In genomic region chr4:3954540-3955360, GRCh38 we compare ENCODE assay signal across 8 cellular contexts.
DNase-seq lines count a peak whose midpoint lies in the region; ATAC-seq and TF ChIP-seq lines count a peak whose summit lies in the region.
"Not testable (repeated sequence)": the region's sequence is repeated elsewhere in the genome, so short reads cannot be mapped to it uniquely, and the experiment has no call there.

No MANE protein-coding gene starts in this region.

- WGBS in lower leg skin, 2 donors, result 0 to 1% methylated on average over 21 to 35 of the region's 57 CpGs

- H3K36me3 ChIP-seq in A673 (ENCODE audit: insufficient read depth, low read length, poor library complexity, severe bottlenecking); KOPT-K1 (ENCODE audit: insufficient read depth, low read length); effector memory CD4-positive, alpha-beta T cell (ENCODE audit: control insufficient read depth, insufficient read depth, low read length): not testable (repeated sequence)

- not testable (repeated sequence) for H3K27me3 ChIP-seq in A673 (replicated peaks; ENCODE audit: insufficient read depth, low read depth, low read length, poor library complexity); effector memory CD4-positive, alpha-beta T cell (replicated peaks; ENCODE audit: control insufficient read depth, insufficient read depth, low read length, poor library complexity, severe bottlenecking)

- not testable (repeated sequence) for TF ChIP-seq CTCF in A673 (conservative IDR thresholded peaks at IDR 0.05; ENCODE audit: low read depth, low read length); lower leg skin (IDR thresholded peaks at IDR 0.05)

- ATAC-seq in GM19035 (IDR thresholded peaks at IDR 0.05; ENCODE audit: unreplicated experiment), result peak; percentile 6

- BruUV-seq in A673 (replicated peaks; lab: Mats Ljungman, UMichigan), result TSS peak; percentile 53

- POLR2A ChIA-PET in A673 (lab: Charles Lee; ENCODE audit: low non-redundant PET), result not testable (repeated sequence)

- peak; percentile 96 for DNase-seq in A673 (ENCODE audit: low spot score)
- peak; percentile 96 for DNase-seq in RKO (ENCODE audit: low spot score)
- peak; percentile 67 for DNase-seq in activated T-cell treated with anti-CD3 and anti-CD28 coated beads for 48 hours (ENCODE audit: low read depth)
- peak; percentile 39 to 48 (median 46) for DNase-seq in effector memory CD4-positive, alpha-beta T cell
- DNase-seq in lower leg skin (ENCODE audit: low spot score in 2 of 2), result peak; percentile 81 to 95
- peak; percentile 81 for DNase-seq in stimulated activated CD4-positive, alpha-beta T cell treated with anti-CD3 and anti-CD28 coated beads, Interleukin-15, amount 100 ng/mL, for 24 hours

- H3K4me3 ChIP-seq in A673 (ENCODE audit: low read depth, low read length, poor library complexity, severe bottlenecking) (peak overlapping the region; percentile 62), lower leg skin (ENCODE audit: low read depth, poor library complexity, severe bottlenecking) (peak overlapping the region; percentile 66)
- peak overlapping the region; percentile 73 for H3K4me3 ChIP-seq in effector memory CD4-positive, alpha-beta T cell (ENCODE audit: insufficient read depth, low read depth, low read length, poor library complexity, severe bottlenecking)

- intact Hi-C loops in A673 (cut with micrococcal nuclease; ENCODE audit: unreplicated experiment); lower leg skin (cut with DNase I; ENCODE audit: low total_unique reads): not testable (repeated sequence)

- TF ChIP-seq POLR2A in lower leg skin (IDR thresholded peaks at IDR 0.05), result not testable (repeated sequence)

- H3K9me3 ChIP-seq in A673 (ENCODE audit: low read depth, low read length, poor library complexity, severe bottlenecking); KOPT-K1 (ENCODE audit: insufficient read depth, low read length, poor library complexity, severe bottlenecking); effector memory CD4-positive, alpha-beta T cell (ENCODE audit: control insufficient read depth, low read length): not testable (repeated sequence)

- H3K27ac ChIP-seq in A673 (ENCODE audit: low read depth, low read length, poor library complexity, severe bottlenecking) (peak overlapping the region; percentile 87), KOPT-K1 (ENCODE audit: low read depth, low read length, poor library complexity, severe bottlenecking) (peak overlapping the region; percentile 63)
- peak overlapping the region; percentile 78 for H3K27ac ChIP-seq in effector memory CD4-positive, alpha-beta T cell (ENCODE audit: insufficient read depth, low read length, poor library complexity, severe bottlenecking)

- H3K4me1 ChIP-seq in A673 (ENCODE audit: insufficient read depth, low read length, poor library complexity, severe bottlenecking); effector memory CD4-positive, alpha-beta T cell (ENCODE audit: control insufficient read depth, insufficient read depth, low read length, poor library complexity, severe bottlenecking): not testable (repeated sequence)

- CTCF ChIA-PET in A673 (lab: Charles Lee), result interaction anchor here (1.0 kb wide), 1 partner anchor 12 kb away, joined by 4 read pairs; no protein-coding TSS in a partner anchor

Comparison
In these comparisons a context has a peak if more than half of its experiments do, and no peak if none do; other contexts are left out.
1. Peak in every context shown above with its lines: DNase-seq, ATAC-seq, H3K4me3 ChIP-seq and H3K27ac ChIP-seq.
2. DNase-seq: peak in every context shown above with its lines; median percentile 96 in A673; 96 in RKO; 88 in lower leg skin; 81 in stimulated activated CD4-positive, alpha-beta T cell treated with anti-CD3 and anti-CD28 coated beads, Interleukin-15, amount 100 ng/mL, for 24 hours; 67 in activated T-cell treated with anti-CD3 and anti-CD28 coated beads for 48 hours; 46 in effector memory CD4-positive, alpha-beta T cell.